ENCODE assay signal across 9 cellular contexts in genomic region chr10:22476601-22477364, GRCh38.
DNase-seq lines count a peak whose midpoint lies in the region; ATAC-seq and TF ChIP-seq lines count a peak whose summit lies in the region.
"Had no signal": no experiment of that assay in that cellular context is flagged by ENCODE, and none has a peak within 500 bp of the region (broad histone marks: within the 10 kb centered on the region; RNA-seq: fewer than 3 reads in every experiment).

No MANE protein-coding gene starts in this region.

- CTCF ChIA-PET in PC-9 (lab: Charles Lee), result no interaction called here

- H3K79me2 ChIP-seq in PC-9 (ENCODE audit: low read depth), result no peaks in the 10 kb centered on the region

- no peak for TF ChIP-seq POLR2A in upper lobe of left lung (IDR thresholded peaks at IDR 0.05)

- no peaks in the 10 kb centered on the region for H3F3A ChIP-seq in PC-9 (ENCODE audit: insufficient read depth, low read depth)

- H4K20me1 ChIP-seq in PC-9 (ENCODE audit: insufficient read depth), result no peaks in the 10 kb centered on the region

- WGBS in upper lobe of left lung, 2 donors, result 27 to 35% methylated on average over 13 to 57 of the region's 57 CpGs

- H3K27ac ChIP-seq in cardiac muscle cell, result no peak overlapping the region
- H3K27ac ChIP-seq in muscle layer of duodenum (ENCODE audit: low read length), result no peak overlapping the region
- H3K27ac ChIP-seq in upper lobe of left lung, result no peak overlapping the region
- H3K27ac ChIP-seq in PC-9, result no peak overlapping the region
- H3K27ac ChIP-seq: C4-2B had no signal

- H3K4me1 ChIP-seq in cardiac muscle cell (ENCODE audit: low read depth) (no peaks in the 10 kb centered on the region), muscle layer of duodenum (ENCODE audit: control insufficient read depth in 1 of 2, insufficient read depth in 2 of 2, low read length in 2 of 2) (peaks cover 0 to 22% of the 10 kb centered on the region in 2 donors), upper lobe of left lung (peaks cover 16 to 24% (median 18%) of the 10 kb centered on the region in 4 donors), PC-9 (replicated peaks; ENCODE audit: insufficient read depth) (0 out of 2 replicates have a peak, but pooled peaks cover under 1% of the 10 kb centered on the region)

- BruUV-seq in PC-9 (replicated peaks; lab: Mats Ljungman, UMichigan), result no TSS peak

- H3K27ac Mint-ChIP-seq in chondrocyte (ENCODE audit: unreplicated experiment), result no peak overlapping the region

- ATAC-seq in upper lobe of left lung (ENCODE audit: low FRiP score in 2 of 2) (no peak), GM21526 (IDR thresholded peaks at IDR 0.05; ENCODE audit: low FRiP score, unreplicated experiment) (no peak)

- H3K36me3 ChIP-seq in cardiac muscle cell, result no peaks in the 10 kb centered on the region
- H3K36me3 ChIP-seq in muscle layer of duodenum (ENCODE audit: control insufficient read depth in 1 of 2, insufficient read depth in 2 of 2, low read length in 2 of 2), result no peaks in the 10 kb centered on the region
- no peaks in the 10 kb centered on the region for H3K36me3 ChIP-seq in upper lobe of left lung
- no peaks in the 10 kb centered on the region for H3K36me3 ChIP-seq in PC-9 (ENCODE audit: low read depth)

- H3K27me3 Mint-ChIP-seq in chondrocyte (ENCODE audit: low read depth), result peaks cover 15% of the 10 kb centered on the region

- H3K9me3 ChIP-seq in cardiac muscle cell (ENCODE audit: low read depth) (no peaks in the 10 kb centered on the region), muscle layer of duodenum (ENCODE audit: control insufficient read depth in 1 of 2, low read length in 2 of 2) (no peaks in the 10 kb centered on the region), upper lobe of left lung (no peaks in the 10 kb centered on the region), PC-9 (ENCODE audit: insufficient read depth, low read depth) (no peaks in the 10 kb centered on the region)

- H2AFZ ChIP-seq in PC-9, result no peak overlapping the region

- H3K4me3 Mint-ChIP-seq in chondrocyte (ENCODE audit: unreplicated experiment), result peak overlapping the region; percentile 36

- intact Hi-C loops in cardiac septum (cut with DNase I) (loop anchor here (10.0 kb wide), 1 partner anchor 418 kb away; no protein-coding TSS in a partner anchor), PC-9 (cut with micrococcal nuclease; ENCODE audit: unreplicated experiment) (no loop called here)

- H3K27me3 ChIP-seq in cardiac muscle cell (peaks cover 97% of the 10 kb centered on the region), muscle layer of duodenum (ENCODE audit: low read depth, low read length) (peaks cover 34% of the 10 kb centered on the region), upper lobe of left lung (peaks cover 0 to 38% (median 18%) of the 10 kb centered on the region in 4 donors), PC-9 (ENCODE audit: insufficient read depth, low read depth) (no peaks in the 10 kb centered on the region)

- no peak for TF ChIP-seq EP300 in upper lobe of left lung (IDR thresholded peaks at IDR 0.05)

- H3K9me3 Mint-ChIP-seq in chondrocyte (ENCODE audit: low read depth), result no peaks in the 10 kb centered on the region

- peaks cover 21% of the 10 kb centered on the region for H3K4me1 Mint-ChIP-seq in chondrocyte (ENCODE audit: low read depth)

- H3K36me3 Mint-ChIP-seq in chondrocyte (ENCODE audit: low read depth), result no peaks in the 10 kb centered on the region

- no peaks in the 10 kb centered on the region for H3K9me2 ChIP-seq in PC-9 (ENCODE audit: insufficient read depth)

- no peak overlapping the region for H3K4me2 ChIP-seq in PC-9

- peak overlapping the region; percentile 21 for H3K4me3 ChIP-seq in cardiac muscle cell
- peak overlapping the region; percentile 45 to 68 for H3K4me3 ChIP-seq in muscle layer of duodenum (ENCODE audit: low read depth in 1 of 2, low read length in 2 of 2)
- peak overlapping the region in 3 of 4 donors; percentile 24 to 46 (median 37) for H3K4me3 ChIP-seq in upper lobe of left lung
- no peak overlapping the region for H3K4me3 ChIP-seq in PC-9

- POLR2A ChIA-PET in PC-9 (lab: Charles Lee; ENCODE audit: unreplicated experiment), result no interaction called here

- DNase-seq in cardiac muscle cell (ENCODE audit: low read depth in 1 of 2, low spot score in 1 of 2), result peak in 1 of 2 donors; percentile 20
- DNase-seq in cardiac septum (ENCODE audit: low spot score), result no peak
- DNase-seq in chondrocyte (ENCODE audit: low spot score), result no peak
- peak in 1 of 2 donors; percentile 68 for DNase-seq in upper lobe of left lung
- no peak for DNase-seq in PC-9
- no peak for DNase-seq in NCI-H1694 treated with DMSO at 0.1 percent for 48 hours (lab: John Stamatoyannopoulos, UW)

- TF ChIP-seq CTCF in cardiac muscle cell (IDR thresholded peaks at IDR 0.05; ENCODE audit: low read depth, low read length) (no peak), chondrocyte (IDR thresholded peaks at IDR 0.05) (no peak), upper lobe of left lung (IDR thresholded peaks at IDR 0.05) (no peak), PC-9 (conservative IDR thresholded peaks at IDR 0.05) (no peak)
